ENCODE assay signal across 4 cellular contexts in the genomic region with DNA sequence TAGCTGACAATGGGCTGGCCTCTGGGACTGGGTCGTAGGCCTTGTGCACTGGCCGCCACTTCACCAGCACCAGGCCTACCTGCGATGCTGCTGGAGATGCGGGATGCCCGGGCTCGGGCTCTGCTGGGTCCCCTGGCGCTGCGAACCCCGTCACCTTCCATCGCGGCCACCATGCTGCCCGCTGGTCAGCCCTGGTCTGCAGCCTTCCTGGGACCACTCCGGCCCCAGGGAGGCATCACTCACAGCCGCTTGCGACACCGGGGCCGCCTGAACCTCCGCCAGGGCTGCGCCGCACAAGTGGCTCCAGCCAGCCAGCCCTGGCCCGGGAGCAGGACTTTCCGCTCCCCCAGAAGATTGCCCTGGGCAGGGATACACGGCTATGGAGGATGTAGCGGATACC.
DNase-seq lines count a peak whose midpoint lies in the region; FAIRE-seq and TF ChIP-seq lines count a peak whose summit lies in the region.
"Not testable (repeated sequence)": the region's sequence is repeated elsewhere in the genome, so short reads cannot be mapped to it uniquely, and the experiment has no call there.

No MANE protein-coding gene starts in this region.

- not testable (repeated sequence) for TF ChIP-seq CTCF in esophagus muscularis mucosa (IDR thresholded peaks at IDR 0.05); kidney (IDR thresholded peaks at IDR 0.05; ENCODE audit: borderline replicate concordance, extremely low read depth, insufficient read depth); osteocyte (IDR thresholded peaks at IDR 0.05)

- not testable (repeated sequence) for H3K9me3 ChIP-seq in esophagus muscularis mucosa; kidney (ENCODE audit: control insufficient read depth in 1 of 2, low read length in 2 of 2)

- WGBS in esophagus muscularis mucosa = 90% methylated on average over 23 of the region's 24 CpGs

- H3K27ac Mint-ChIP-seq in osteocyte (ENCODE audit: unreplicated experiment) = not testable (repeated sequence)

- not testable (repeated sequence) for TF ChIP-seq POLR2A in esophagus muscularis mucosa (IDR thresholded peaks at IDR 0.05; ENCODE audit: low read depth)

- not testable (repeated sequence) for H3K27me3 ChIP-seq in esophagus muscularis mucosa

- not testable (repeated sequence) for H3K36me3 ChIP-seq in esophagus muscularis mucosa; kidney (ENCODE audit: control insufficient read depth in 1 of 2, insufficient read depth in 2 of 2, low read length in 2 of 2)

- not testable (repeated sequence) for FAIRE-seq in kidney (lab: Jason Lieb, UNC)

- H3K4me1 ChIP-seq in esophagus muscularis mucosa; kidney (ENCODE audit: control insufficient read depth in 1 of 2, insufficient read depth in 1 of 2, low read depth in 1 of 2, low read length in 2 of 2): not testable (repeated sequence)

- not testable (repeated sequence) for H3K4me3 Mint-ChIP-seq in osteocyte (ENCODE audit: unreplicated experiment)

- H3K27me3 Mint-ChIP-seq in osteocyte (ENCODE audit: unreplicated experiment) = not testable (repeated sequence)

- TF ChIP-seq EP300 in esophagus muscularis mucosa (IDR thresholded peaks at IDR 0.05) = not testable (repeated sequence)

- not testable (repeated sequence) for H3K4me1 Mint-ChIP-seq in osteocyte (ENCODE audit: unreplicated experiment)

- not testable (repeated sequence) for H3K36me3 Mint-ChIP-seq in osteocyte (ENCODE audit: unreplicated experiment)

- DNase-seq in esophagus muscularis mucosa (ENCODE audit: extremely low spot score) (peak; percentile 60), kidney (peak; percentile 68), mesenteric fat pad (ENCODE audit: low spot score) (peak; percentile 89), osteocyte (ENCODE audit: extremely low spot score, unreplicated experiment) (peak; percentile 83)

- intact Hi-C loops in esophagus muscularis mucosa (cut with DNase I); kidney (cut with DNase I): not testable (repeated sequence)

- H3K27ac ChIP-seq in esophagus muscularis mucosa (replicated peaks in 1 of 4); kidney (ENCODE audit: low read depth in 2 of 2, low read length in 2 of 2): not testable (repeated sequence)

- not testable (repeated sequence) for H3K4me3 ChIP-seq in esophagus muscularis mucosa; kidney (ENCODE audit: low read length in 2 of 2)

- H3K9ac ChIP-seq in kidney (ENCODE audit: low read length in 2 of 2) = not testable (repeated sequence)

- not testable (repeated sequence) for H3K9me3 Mint-ChIP-seq in osteocyte (ENCODE audit: unreplicated experiment)
